Comparison of ENCODE assay signal across 26 cellular contexts in the genomic region with DNA sequence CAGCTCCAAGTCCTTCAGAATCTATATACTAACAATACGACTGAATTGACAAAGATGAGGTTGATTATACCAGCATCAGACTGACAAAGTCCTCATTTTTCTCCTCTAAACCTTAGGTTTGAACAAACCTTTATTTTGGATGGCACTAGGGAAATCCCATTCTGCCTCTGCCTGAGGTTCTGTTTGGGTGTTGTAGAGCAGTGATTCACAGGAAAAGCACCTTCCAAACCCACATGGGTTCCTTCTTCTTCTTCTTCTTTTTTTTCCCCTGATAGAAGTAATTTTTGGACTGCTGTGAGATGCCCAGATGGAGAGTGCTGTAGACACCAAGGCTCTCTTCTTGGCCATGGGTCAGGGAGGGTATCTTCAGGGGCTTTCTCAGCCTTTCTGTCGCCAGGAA.
DNase-seq lines count a peak whose midpoint lies in the region; FAIRE-seq and TF ChIP-seq lines count a peak whose summit lies in the region.
"Had no signal": no experiment of that assay in that cellular context is flagged by ENCODE, and none has a peak within 500 bp of the region (broad histone marks: within the 10 kb centered on the region; RNA-seq: fewer than 3 reads in every experiment).

No MANE protein-coding gene starts in this region.

- DNase-seq in MCF 10A (ENCODE audit: unreplicated experiment) (no peak), breast epithelium (ENCODE audit: low spot score in 2 of 2) (no peak), astrocyte (ENCODE audit: low read depth) (peak; percentile 46), keratinocyte (ENCODE audit: low read depth, low spot score) (no peak), middle frontal gyrus (ENCODE audit: extremely low spot score, low spot score) (no peak), substantia nigra (lab: John Stamatoyannopoulos, UW) (no peak), DMS79 treated with DMSO at 0.1 percent for 48 hours (lab: John Stamatoyannopoulos, UW) (no peak)
- no peak for DNase-seq in T-helper 2 cell treated with Interferon-gamma antibody and Interleukin-4, amounts not matched to agents 5 μg/mL and 100 μg/mL, for 36 hours (ENCODE audit: low spot score)
- DNase-seq: AML-193; C1 segment of cervical spinal cord; Calu3; CD8-positive, alpha-beta memory T cell; DMS153; H9; HFFc6; NCI-H1092 treated with DMSO at 0.1 percent for 48 hours; NCI-H1436 treated with DMSO at 0.1 percent for 48 hours; NCI-H1930; NCI-H2227 treated with DMSO at 0.1 percent for 48 hours; NCI-H510A treated with DMSO at 0.1 percent for 48 hours; NCI-H748 treated with DMSO at 0.1 percent for 48 hours; SIG-M5; SK-N-SH had no signal

- H3K79me2 ChIP-seq in astrocyte (ENCODE audit: insufficient read depth, low read length) = no peaks in the 10 kb centered on the region
- H3K79me2 ChIP-seq in keratinocyte (ENCODE audit: control insufficient read depth, insufficient read depth, low read length) = no peaks in the 10 kb centered on the region

- FAIRE-seq in astrocyte (lab: Jason Lieb, UNC) = peak; percentile 45
- FAIRE-seq in keratinocyte (lab: Jason Lieb, UNC) = peak; percentile 49
- FAIRE-seq: GM19239, K562 had no signal

- TF ChIP-seq CTCF in MCF 10A (IDR thresholded peaks at IDR 0.05; ENCODE audit: unreplicated experiment) (no peak), breast epithelium (IDR thresholded peaks at IDR 0.05) (no peak), astrocyte (IDR thresholded peaks at IDR 0.05; ENCODE audit: insufficient read depth, low read depth, low read length) (no peak), keratinocyte (optimal IDR thresholded peaks at IDR 0.05 in 1 of 3, IDR thresholded peaks at IDR 0.05 in 1 of 3, conservative IDR thresholded peaks at IDR 0.05 in 1 of 3; ENCODE audit: extremely low read depth in 1 of 3, insufficient read depth in 2 of 3, low read length in 3 of 3) (no peak)

- peaks cover 13% of the 10 kb centered on the region for H3K36me3 Mint-ChIP-seq in MCF 10A (ENCODE audit: insufficient read depth, unreplicated experiment)
- no peaks in the 10 kb centered on the region for H3K36me3 Mint-ChIP-seq in astrocyte (ENCODE audit: low read depth, unreplicated experiment)
- H3K36me3 Mint-ChIP-seq in T-helper 2 cell treated with Interferon-gamma antibody and Interleukin-4, amounts not matched to agents 5 μg/mL and 100 μg/mL, for 36 hours (ENCODE audit: low read depth) = no peaks in the 10 kb centered on the region
- H3K36me3 Mint-ChIP-seq: CD8-positive, alpha-beta memory T cell had no signal

- CTCF ChIA-PET in MCF 10A (lab: Yijun Ruan, JAX) = interaction anchor here (0.6 to 0.7 kb wide), 2 partner anchors 64 to 562 kb away, joined by 3 to 5 read pairs; no protein-coding TSS in a partner anchor

- peaks cover 31% of the 10 kb centered on the region for H3K4me1 Mint-ChIP-seq in MCF 10A (ENCODE audit: insufficient read depth, unreplicated experiment)
- H3K4me1 Mint-ChIP-seq in astrocyte (ENCODE audit: low read depth, unreplicated experiment) = peaks cover 18% of the 10 kb centered on the region
- no peaks in the 10 kb centered on the region for H3K4me1 Mint-ChIP-seq in T-helper 2 cell treated with Interferon-gamma antibody and Interleukin-4, amounts not matched to agents 5 μg/mL and 100 μg/mL, for 36 hours (ENCODE audit: low read depth)
- H3K4me1 Mint-ChIP-seq: CD8-positive, alpha-beta memory T cell; H9 had no signal

- no peaks in the 10 kb centered on the region for H3K36me3 ChIP-seq in breast epithelium
- no peaks in the 10 kb centered on the region for H3K36me3 ChIP-seq in astrocyte (ENCODE audit: insufficient read depth, low read length)
- no peaks in the 10 kb centered on the region for H3K36me3 ChIP-seq in keratinocyte (ENCODE audit: control insufficient read depth in 2 of 2, extremely low read depth in 1 of 2, insufficient read depth in 2 of 2, low read length in 2 of 2)

- H3K27ac Mint-ChIP-seq in MCF 10A (ENCODE audit: low read depth, unreplicated experiment) = peak overlapping the region; percentile 84
- no peak overlapping the region for H3K27ac Mint-ChIP-seq in astrocyte (ENCODE audit: unreplicated experiment)
- H3K27ac Mint-ChIP-seq in T-helper 2 cell treated with Interferon-gamma antibody and Interleukin-4, amounts not matched to agents 5 μg/mL and 100 μg/mL, for 36 hours = no peak overlapping the region
- H3K27ac Mint-ChIP-seq: CD8-positive, alpha-beta memory T cell; H9; HFFc6 had no signal

- POLR2A ChIA-PET in MCF 10A (lab: Yijun Ruan, JAX) = interaction anchor here (1.4 kb wide), 1 partner anchor 10 kb away, joined by 3 read pairs; no protein-coding TSS in a partner anchor

- H3K4me3 Mint-ChIP-seq in MCF 10A (ENCODE audit: unreplicated experiment) (no peak overlapping the region), astrocyte (ENCODE audit: unreplicated experiment) (no peak overlapping the region)
- no peak overlapping the region for H3K4me3 Mint-ChIP-seq in T-helper 2 cell treated with Interferon-gamma antibody and Interleukin-4, amounts not matched to agents 5 μg/mL and 100 μg/mL, for 36 hours
- H3K4me3 Mint-ChIP-seq: CD8-positive, alpha-beta memory T cell; H9; HFFc6 had no signal

- H3K4me1 ChIP-seq in breast epithelium (no peaks in the 10 kb centered on the region), astrocyte (ENCODE audit: insufficient read depth, low read length) (peaks cover 5% of the 10 kb centered on the region), keratinocyte (ENCODE audit: control insufficient read depth, extremely low read depth, insufficient read depth, low read length) (peaks cover 5% of the 10 kb centered on the region)

- H3K4me3 ChIP-seq in breast epithelium (no peak overlapping the region), astrocyte (ENCODE audit: insufficient read depth, low read depth, low read length) (no peak overlapping the region), keratinocyte (ENCODE audit: control insufficient read depth in 2 of 3, extremely low read depth in 1 of 3, insufficient read depth in 2 of 3, low read depth in 1 of 3, low read length in 3 of 3) (no peak overlapping the region)
- H3K4me3 ChIP-seq: K562 had no signal

- H3K4me2 ChIP-seq in astrocyte (ENCODE audit: low read length) = no peak overlapping the region
- no peak overlapping the region for H3K4me2 ChIP-seq in keratinocyte (ENCODE audit: control insufficient read depth, extremely low read depth, insufficient read depth, low read depth, low read length)
- H3K4me2 ChIP-seq: SK-N-SH had no signal

- H2AFZ ChIP-seq in astrocyte (ENCODE audit: low read depth, low read length) (no peak overlapping the region), keratinocyte (ENCODE audit: control insufficient read depth, low read length) (no peak overlapping the region)

- TF ChIP-seq POLR2A in breast epithelium (IDR thresholded peaks at IDR 0.05) = no peak

- H3K27me3 Mint-ChIP-seq in MCF 10A (ENCODE audit: insufficient read depth, unreplicated experiment) (no peaks in the 10 kb centered on the region), astrocyte (ENCODE audit: low read depth, unreplicated experiment) (no peaks in the 10 kb centered on the region)
- H3K27me3 Mint-ChIP-seq in T-helper 2 cell treated with Interferon-gamma antibody and Interleukin-4, amounts not matched to agents 5 μg/mL and 100 μg/mL, for 36 hours (ENCODE audit: low read depth) = no peaks in the 10 kb centered on the region
- H3K27me3 Mint-ChIP-seq: CD8-positive, alpha-beta memory T cell had no signal

- H3K9me3 ChIP-seq in breast epithelium (no peaks in the 10 kb centered on the region), astrocyte (ENCODE audit: insufficient read depth, low read depth, low read length) (no peaks in the 10 kb centered on the region), keratinocyte (ENCODE audit: control insufficient read depth, low read depth, low read length) (no peaks in the 10 kb centered on the region)

- BruUV-seq in MCF 10A (replicated peaks; lab: Mats Ljungman, UMichigan) = no TSS peak

- dilution Hi-C loops in keratinocyte (cut with MboI; ENCODE audit: extremely low pct_ligation_motif_present, low sequenced_read_pairs) = no loop called here

- intact Hi-C loops in MCF 10A (cut with micrococcal nuclease) (no loop called here), breast epithelium (cut with DNase I; ENCODE audit: low total_unique reads) (no loop called here)

- H3K9me3 Mint-ChIP-seq in MCF 10A (ENCODE audit: unreplicated experiment) (peaks cover 15% of the 10 kb centered on the region), astrocyte (ENCODE audit: unreplicated experiment) (peaks cover 4% of the 10 kb centered on the region)
- H3K9me3 Mint-ChIP-seq in T-helper 2 cell treated with Interferon-gamma antibody and Interleukin-4, amounts not matched to agents 5 μg/mL and 100 μg/mL, for 36 hours = peaks cover 5% of the 10 kb centered on the region
- H3K9me3 Mint-ChIP-seq: H9, HFFc6 had no signal

- H3K9ac ChIP-seq in astrocyte (ENCODE audit: low read length) = no peak overlapping the region
- no peak overlapping the region for H3K9ac ChIP-seq in keratinocyte (ENCODE audit: control insufficient read depth, extremely low read depth, insufficient read depth, low read length)
- H3K9ac ChIP-seq: SK-N-SH had no signal

- H3K27me3 ChIP-seq in breast epithelium (no peaks in the 10 kb centered on the region), astrocyte (ENCODE audit: insufficient read depth, low read length) (no peaks in the 10 kb centered on the region), keratinocyte (ENCODE audit: control insufficient read depth, extremely low read depth, insufficient read depth, low read length) (no peaks in the 10 kb centered on the region)

- no peak overlapping the region for H3K27ac ChIP-seq in breast epithelium
- no peak overlapping the region for H3K27ac ChIP-seq in astrocyte (ENCODE audit: low read depth, low read length)
- no peak overlapping the region for H3K27ac ChIP-seq in keratinocyte (ENCODE audit: control insufficient read depth, insufficient read depth, low read length)
- H3K27ac ChIP-seq in substantia nigra (ENCODE audit: low read depth, low read length, poor library complexity, severe bottlenecking) = no peak overlapping the region
- H3K27ac ChIP-seq: 22Rv1 had no signal

- no peaks in the 10 kb centered on the region for H3K9me1 ChIP-seq in keratinocyte (ENCODE audit: control insufficient read depth, extremely low read depth, insufficient read depth, low read length)

- no peaks in the 10 kb centered on the region for H4K20me1 ChIP-seq in astrocyte (ENCODE audit: insufficient read depth, low read length)
- no peaks in the 10 kb centered on the region for H4K20me1 ChIP-seq in keratinocyte (ENCODE audit: control insufficient read depth, extremely low read depth, insufficient read depth, low read length)
